21 cellular contexts compared by ENCODE assay signal in the genomic region with DNA sequence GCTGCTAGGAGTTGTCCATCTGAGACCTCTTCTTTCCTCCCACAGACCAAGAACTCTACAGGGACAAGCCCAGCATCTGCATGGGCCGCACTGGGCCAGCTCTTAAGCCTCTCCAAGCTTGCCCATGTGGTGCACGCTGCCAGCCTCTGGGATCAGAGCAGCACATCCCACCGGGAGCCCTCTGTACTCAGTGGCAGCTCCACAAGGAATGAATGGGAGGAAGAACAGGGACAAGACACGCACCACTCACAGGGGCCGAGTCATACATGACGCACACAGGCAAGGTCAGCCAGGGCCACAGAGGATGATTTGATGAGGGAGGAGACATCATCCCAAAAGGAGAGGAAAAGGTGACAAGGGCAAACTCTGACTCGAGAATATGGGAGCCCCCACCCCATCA.
"Had no signal": no experiment of that assay in that cellular context is flagged by ENCODE, and none has a peak within 500 bp of the region (broad histone marks: within the 10 kb centered on the region; RNA-seq: fewer than 3 reads in every experiment).

No MANE protein-coding gene starts in this region.

- H3K27ac ChIP-seq: epithelial cell of prostate, esophagus squamous epithelium, heart right ventricle, neutrophil, psoas muscle, right lobe of liver, suprapubic skin, thyroid gland, upper lobe of left lung, uterus had no signal

- H3K36me3 ChIP-seq: heart right ventricle, neutrophil, right lobe of liver, thyroid gland, upper lobe of left lung, uterus had no signal

- H3K4me1 ChIP-seq: psoas muscle, right lobe of liver, upper lobe of left lung, uterus had no signal

- H3K4me3 ChIP-seq: esophagus squamous epithelium, heart right ventricle, psoas muscle, right lobe of liver, suprapubic skin, thyroid gland, upper lobe of left lung, uterus had no signal

- H3K9me3 ChIP-seq: esophagus squamous epithelium, neutrophil, psoas muscle, right lobe of liver, suprapubic skin, thyroid gland, upper lobe of left lung, uterus had no signal

- DNase-seq: effector memory CD4-positive, alpha-beta T cell; esophagus squamous epithelium; heart right ventricle; hypothalamus; kidney glomerular epithelial cell; mammary epithelial cell; naive thymus-derived CD4-positive, alpha-beta T cell; nephron progenitor cell; psoas muscle; retina; right lobe of liver; stimulated activated CD4-positive, alpha-beta T cell treated with anti-CD3 and anti-CD28 coated beads, Interleukin-4, amount 100 ng/mL, for 1 hour; stimulated activated CD8-positive, alpha-beta memory T cell treated with anti-CD3 and anti-CD28 coated beads, Interleukin-4, amount 100 ng/mL, for 48 hours; stimulated activated naive CD8-positive, alpha-beta T cell treated with anti-CD3 and anti-CD28 coated beads, Interleukin-15, Interleukin-2, amounts not matched to agents 100 U/mL and 50 U/mL, for 24 hours; thyroid gland; upper lobe of left lung; uterus had no signal

- H3K27me3 ChIP-seq: esophagus squamous epithelium, heart right ventricle, right lobe of liver, suprapubic skin, thyroid gland, upper lobe of left lung, uterus had no signal

- ATAC-seq: heart right ventricle; naive thymus-derived CD4-positive, alpha-beta T cell; psoas muscle; right lobe of liver; stimulated activated effector memory CD8-positive, alpha-beta T cell treated with anti-CD3 and anti-CD28 coated beads, Interleukin-12 subunit alpha, Interleukin-12 subunit beta, amount 100 ng/mL, for 72 hours; stimulated activated naive CD8-positive, alpha-beta T cell treated with anti-CD3 and anti-CD28 coated beads, Interleukin-15, Interleukin-2, amounts not matched to agents 100 U/mL and 50 U/mL, for 24 hours had no signal
